In the genomic region with DNA sequence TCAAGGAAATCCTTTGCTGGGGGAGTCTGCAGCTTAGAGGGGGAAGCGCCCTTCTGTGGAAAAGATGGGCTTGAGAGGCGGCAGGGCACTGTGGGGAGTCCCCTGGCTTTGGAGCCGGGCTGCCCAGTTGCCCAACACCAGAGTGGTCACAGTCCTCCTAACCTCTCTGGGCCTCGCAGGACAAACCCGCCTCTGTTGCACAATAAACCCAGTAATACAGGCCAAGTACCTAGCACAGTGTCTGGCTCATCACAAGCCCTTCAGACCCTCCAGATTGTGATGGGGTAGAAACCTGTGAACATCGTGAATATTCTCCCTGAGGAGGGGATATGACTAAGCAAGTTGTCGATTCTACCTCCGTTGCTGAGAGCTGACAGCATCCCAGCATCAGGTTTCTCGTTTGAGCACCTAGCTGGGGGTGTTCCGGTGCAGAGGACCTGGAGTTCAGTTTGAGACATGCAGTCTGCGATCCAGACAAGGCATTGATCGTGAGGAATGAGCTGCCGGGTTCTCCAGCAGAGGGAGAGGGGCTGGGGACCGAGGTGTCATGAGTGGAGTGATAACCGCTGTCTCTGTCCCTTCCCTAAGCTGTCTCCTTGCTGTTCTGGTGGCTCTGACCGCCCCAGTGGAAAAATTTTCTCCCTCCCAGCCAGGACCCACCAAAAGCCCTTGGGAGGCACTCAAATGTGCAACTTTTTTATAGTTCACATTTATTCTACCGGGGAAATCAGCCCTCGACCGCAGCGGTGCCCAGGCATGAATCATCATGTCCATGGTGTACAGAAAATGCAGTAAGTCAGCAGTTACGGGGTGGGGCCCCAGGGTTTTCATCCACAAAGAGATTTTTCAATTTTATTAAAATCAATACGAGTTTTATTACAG, we compare ENCODE assay signal across 14 cellular contexts.
A peak's percentile ranks its signal among the peaks of the same experiment; 100 is the strongest.
DNase-seq lines count a peak whose midpoint lies in the region; ATAC-seq, FAIRE-seq and TF ChIP-seq lines count a peak whose summit lies in the region.
"Had no signal": no experiment of that assay in that cellular context is flagged by ENCODE, and none has a peak within 500 bp of the region (broad histone marks: within the 10 kb centered on the region; RNA-seq: fewer than 3 reads in every experiment).

No MANE protein-coding gene starts in this region.

- H3K36me3 Mint-ChIP-seq in astrocyte (ENCODE audit: low read depth, unreplicated experiment), result no peaks in the 10 kb centered on the region
- H3K36me3 Mint-ChIP-seq: CD4-positive, alpha-beta memory T cell had no signal

- H3K9ac ChIP-seq in astrocyte (ENCODE audit: low read length) (peak overlapping the region; percentile 5), mesendoderm (ENCODE audit: low read length) (no peak overlapping the region)

- H3K79me1 ChIP-seq in mesendoderm (ENCODE audit: low read length), result no peaks in the 10 kb centered on the region

- no peaks in the 10 kb centered on the region for H3K36me3 ChIP-seq in astrocyte (ENCODE audit: insufficient read depth, low read length)
- H3K36me3 ChIP-seq in mesendoderm (ENCODE audit: control insufficient read depth, insufficient read depth, low read length), result no peaks in the 10 kb centered on the region
- H3K36me3 ChIP-seq in ascending aorta, result no peaks in the 10 kb centered on the region

- intact Hi-C loops in ascending aorta (cut with DNase I), result no loop called here

- H2BK15ac ChIP-seq in mesendoderm (replicated peaks; ENCODE audit: low read depth), result no peak overlapping the region

- H4K20me1 ChIP-seq in astrocyte (ENCODE audit: insufficient read depth, low read length), result no peaks in the 10 kb centered on the region

- H3K4me1 ChIP-seq in astrocyte (ENCODE audit: insufficient read depth, low read length), result peaks cover 14% of the 10 kb centered on the region
- H3K4me1 ChIP-seq in mesendoderm (ENCODE audit: control insufficient read depth, low read depth, low read length), result no peaks in the 10 kb centered on the region
- no peaks in the 10 kb centered on the region for H3K4me1 ChIP-seq in ascending aorta
- H3K4me1 ChIP-seq: testis had no signal

- H3K79me2 ChIP-seq in astrocyte (ENCODE audit: insufficient read depth, low read length) (no peaks in the 10 kb centered on the region), mesendoderm (ENCODE audit: control insufficient read depth, insufficient read depth, low read length) (no peaks in the 10 kb centered on the region)

- no peak overlapping the region for H4K5ac ChIP-seq in mesendoderm (ENCODE audit: low read length)

- H2BK5ac ChIP-seq in mesendoderm (ENCODE audit: low read length), result no peak overlapping the region

- WGBS in mesendoderm (ENCODE audit: extremely low coverage, insufficient coverage, low lambda C conversion rate), result no CpG with 5 or more reads among the region's 22 CpGs

- no peaks in the 10 kb centered on the region for H3K9me3 ChIP-seq in astrocyte (ENCODE audit: insufficient read depth, low read depth, low read length)
- no peaks in the 10 kb centered on the region for H3K9me3 ChIP-seq in ascending aorta
- H3K9me3 ChIP-seq: testis had no signal

- DNase-seq in Daoy (ENCODE audit: low read depth) (peak; percentile 89), MV-4-11 (lab: John Stamatoyannopoulos, UW) (peak; percentile 9), astrocyte (ENCODE audit: low read depth) (peak; percentile 55), mesendoderm (peak; percentile 61), DMS153 (lab: John Stamatoyannopoulos, UW) (no peak), NCI-H748 treated with DMSO at 0.1 percent for 48 hours (lab: John Stamatoyannopoulos, UW) (no peak), ascending aorta (ENCODE audit: low spot score in 2 of 2) (no peak)
- DNase-seq: activated effector memory CD4-positive, alpha-beta T cell treated with Interleukin-2 at 50 U/mL for 16 hours; CD4-positive, alpha-beta memory T cell; cerebellar nuclear complex; NCI-H146; testis had no signal

- H3K4me3 ChIP-seq in astrocyte (ENCODE audit: insufficient read depth, low read depth, low read length) (peak overlapping the region; percentile 11), mesendoderm (ENCODE audit: low read length) (no peak overlapping the region), ascending aorta (no peak overlapping the region)
- H3K4me3 ChIP-seq: testis had no signal

- H3K27me3 Mint-ChIP-seq in astrocyte (ENCODE audit: low read depth, unreplicated experiment), result peaks cover 43% of the 10 kb centered on the region

- H3K4me2 ChIP-seq in astrocyte (ENCODE audit: low read length) (peak overlapping the region; percentile 81), mesendoderm (ENCODE audit: low read length) (no peak overlapping the region)

- TF ChIP-seq CTCF in astrocyte (IDR thresholded peaks at IDR 0.05; ENCODE audit: insufficient read depth, low read depth, low read length) (no peak), ascending aorta (IDR thresholded peaks at IDR 0.05) (no peak)

- no peak overlapping the region for H2AK5ac ChIP-seq in mesendoderm (ENCODE audit: low read length)

- H3K23ac ChIP-seq in mesendoderm (ENCODE audit: low read length), result no peak overlapping the region

- peak overlapping the region; percentile 16 for H3K27ac ChIP-seq in astrocyte (ENCODE audit: low read depth, low read length)
- no peak overlapping the region for H3K27ac ChIP-seq in mesendoderm (ENCODE audit: low read depth, low read length)
- H3K27ac ChIP-seq in ascending aorta, result no peak overlapping the region
- H3K27ac ChIP-seq: HL-60, testis had no signal

- H4K8ac ChIP-seq in mesendoderm (ENCODE audit: low read depth, low read length), result no peak overlapping the region

- H3K4ac ChIP-seq in mesendoderm (ENCODE audit: low read depth, low read length), result no peak overlapping the region

- no peaks in the 10 kb centered on the region for H3K9me3 Mint-ChIP-seq in astrocyte (ENCODE audit: unreplicated experiment)
- H3K9me3 Mint-ChIP-seq: CD4-positive, alpha-beta memory T cell had no signal

- no peak overlapping the region for H2AFZ ChIP-seq in astrocyte (ENCODE audit: low read depth, low read length)

- H3K27ac Mint-ChIP-seq in astrocyte (ENCODE audit: unreplicated experiment), result no peak overlapping the region
- H3K27ac Mint-ChIP-seq: CD4-positive, alpha-beta memory T cell had no signal

- ATAC-seq in GM21723 (IDR thresholded peaks at IDR 0.05; ENCODE audit: unreplicated experiment), result no peak

- peaks cover 3% of the 10 kb centered on the region for H3K4me1 Mint-ChIP-seq in astrocyte (ENCODE audit: low read depth, unreplicated experiment)
- H3K4me1 Mint-ChIP-seq: CD4-positive, alpha-beta memory T cell had no signal

- peaks cover 15% of the 10 kb centered on the region for H3K27me3 ChIP-seq in astrocyte (ENCODE audit: insufficient read depth, low read length)
- H3K27me3 ChIP-seq in mesendoderm (ENCODE audit: insufficient read depth, low read length, poor library complexity), result no peaks in the 10 kb centered on the region
- no peaks in the 10 kb centered on the region for H3K27me3 ChIP-seq in ascending aorta
- H3K27me3 ChIP-seq: testis had no signal

- no peak for FAIRE-seq in astrocyte (lab: Jason Lieb, UNC)

- H3K4me3 Mint-ChIP-seq in astrocyte (ENCODE audit: unreplicated experiment), result no peak overlapping the region
- H3K4me3 Mint-ChIP-seq: CD4-positive, alpha-beta memory T cell had no signal

- peak overlapping the region; percentile 38 for H3K56ac ChIP-seq in mesendoderm (ENCODE audit: low read length)

- H2BK120ac ChIP-seq in mesendoderm (ENCODE audit: low read depth, low read length), result no peak overlapping the region

- H3K18ac ChIP-seq in mesendoderm (ENCODE audit: low read length), result peak overlapping the region; percentile 21

Comparison
In these comparisons a context has a peak if more than half of its experiments do, and no peak if none do; other contexts are left out.
1. DNase-seq: peak in Daoy (single experiment), MV-4-11 (single experiment), astrocyte (single experiment) and mesendoderm (single experiment); none in DMS153 (single experiment), NCI-H748 treated with DMSO at 0.1 percent for 48 hours (single experiment) and ascending aorta (0 of 2).